8 cellular contexts compared by ENCODE assay signal in genomic region chr5:54743997-54744788, GRCh38.
DNase-seq lines count a peak whose midpoint lies in the region; ATAC-seq, FAIRE-seq and TF ChIP-seq lines count a peak whose summit lies in the region.

No MANE protein-coding gene starts in this region.

- FAIRE-seq in GM12892 (lab: Jason Lieb, UNC), result no peak

- ATAC-seq in HG02852 (IDR thresholded peaks at IDR 0.05; ENCODE audit: unreplicated experiment) (peak; percentile 75), heart left ventricle (peak; percentile 18 to 71 (median 62)), GM21360 (IDR thresholded peaks at IDR 0.05; ENCODE audit: unreplicated experiment) (no peak)

- H3K27ac ChIP-seq in Peyer's patch, result peak overlapping the region; percentile 59 to 73 (median 66)
- H3K27ac ChIP-seq in heart left ventricle, result peak overlapping the region in 10 of 12 donors; percentile 12 to 92 (median 54)
- H3K27ac ChIP-seq in Karpas-422 (ENCODE audit: low read length), result no peak overlapping the region

- no peak for TF ChIP-seq POLR2A in GM12892 (IDR thresholded peaks at IDR 0.05; ENCODE audit: low read depth, low read length)
- TF ChIP-seq POLR2A in Peyer's patch (IDR thresholded peaks at IDR 0.05), result no peak
- no peak for TF ChIP-seq POLR2A in heart left ventricle (IDR thresholded peaks at IDR 0.05)

- H3K4me1 ChIP-seq in Peyer's patch, result peaks cover 0 to 16% (median 8%) of the 10 kb centered on the region in 4 donors
- H3K4me1 ChIP-seq in heart left ventricle, result peaks cover 0 to 38% (median 18%) of the 10 kb centered on the region in 12 donors
- H3K4me1 ChIP-seq in Karpas-422 (ENCODE audit: low read length), result no peaks in the 10 kb centered on the region

- H4K20me1 ChIP-seq in Karpas-422 (ENCODE audit: insufficient read depth, low read depth, low read length), result no peaks in the 10 kb centered on the region

- H3K9me3 ChIP-seq in Peyer's patch (no peaks in the 10 kb centered on the region), heart left ventricle (no peaks in the 10 kb centered on the region), Karpas-422 (ENCODE audit: low read length) (no peaks in the 10 kb centered on the region)

- DNase-seq in GM12892 (ENCODE audit: insufficient read length), result peak; percentile 4
- peak in 2 of 3 donors; percentile 72 to 76 for DNase-seq in Peyer's patch
- DNase-seq in activated naive CD4-positive, alpha-beta T cell treated with anti-CD3 and anti-CD28 coated beads, Interleukin-2, amount 50 U/mL, for 16 hours, result peak; percentile 18
- peak in 1 of 5 donors; percentile 41 for DNase-seq in heart left ventricle
- peak; percentile 90 for DNase-seq in skeletal muscle cell (ENCODE audit: low read depth)
- DNase-seq in Karpas-422, result no peak

- H2AFZ ChIP-seq in Karpas-422 (ENCODE audit: low read length), result no peak overlapping the region

- H3K9me2 ChIP-seq in Karpas-422 (replicated peaks; ENCODE audit: insufficient read depth, low read length), result no peaks in the 10 kb centered on the region

- no peak overlapping the region for H3K9ac ChIP-seq in Karpas-422 (ENCODE audit: low read length)

- H3K4me2 ChIP-seq in Karpas-422 (ENCODE audit: low read depth, low read length, poor library complexity, severe bottlenecking), result no peak overlapping the region

- H3K36me3 ChIP-seq in Peyer's patch (no peaks in the 10 kb centered on the region), heart left ventricle (no peaks in the 10 kb centered on the region), Karpas-422 (ENCODE audit: insufficient read depth, low read length) (no peaks in the 10 kb centered on the region)

- intact Hi-C loops in heart left ventricle (cut with DNase I), result loop anchor here in 5 of 10 donors (5.0 to 10.0 kb wide), 2 partner anchors 227 to 229 kb away; partner anchors contain the start of gene SNX18 (in 5 of the 5)

- 69 to 83% (median 73%) methylated on average over 8 of the region's 8 CpGs for WGBS in heart left ventricle, 4 donors

- no peak overlapping the region for H3K4me3 ChIP-seq in Peyer's patch
- no peak overlapping the region for H3K4me3 ChIP-seq in heart left ventricle
- H3K4me3 ChIP-seq in skeletal muscle cell (ENCODE audit: low read depth, low read length), result no peak overlapping the region
- H3K4me3 ChIP-seq in Karpas-422 (ENCODE audit: low read length), result no peak overlapping the region

- H3K79me2 ChIP-seq in Karpas-422 (ENCODE audit: low read length), result no peaks in the 10 kb centered on the region

- TF ChIP-seq CTCF in Peyer's patch (IDR thresholded peaks at IDR 0.05) (no peak), heart left ventricle (IDR thresholded peaks at IDR 0.05) (no peak)

- no peaks in the 10 kb centered on the region for H3K27me3 ChIP-seq in Peyer's patch
- no peaks in the 10 kb centered on the region for H3K27me3 ChIP-seq in heart left ventricle
- no peaks in the 10 kb centered on the region for H3K27me3 ChIP-seq in Karpas-422 (ENCODE audit: low read length)
